Comparison of ENCODE assay signal across 7 cellular contexts in genomic region chr11:72684236-72684912, GRCh38.
DNase-seq lines count a peak whose midpoint lies in the region; ATAC-seq and TF ChIP-seq lines count a peak whose summit lies in the region.

No MANE protein-coding gene starts in this region.

- ATAC-seq in GM21825 (IDR thresholded peaks at IDR 0.05; ENCODE audit: unreplicated experiment): no peak

- peak in 55 of 76 experiments; percentile 5 to 64 (median 34) for DNase-seq in HUDEP-2 (lab: John Stamatoyannopoulos, UW; ENCODE audit: unreplicated experiment in 76 of 76)
- DNase-seq in T1000 (lab: John Stamatoyannopoulos, UW): peak; percentile 23
- peak; percentile 57 for DNase-seq in brain microvascular endothelial cell
- DNase-seq in stimulated activated CD4-positive, alpha-beta T cell treated with anti-CD3 and anti-CD28 coated beads, TNF-alpha, amount 100 ng/mL, for 4 hours (ENCODE audit: low read depth in 3 of 3): peak in 2 of 3 experiments; percentile 12 to 18

- in situ Hi-C loops in brain microvascular endothelial cell (cut with HindIII; ENCODE audit: low pct_ligation_motif_present, low sequenced_read_pairs): no loop called here

- H3K27ac ChIP-seq in brain microvascular endothelial cell (no peak overlapping the region), layer of hippocampus (ENCODE audit: low read depth, low read length) (peak overlapping the region; percentile 12)

- H3K27me3 ChIP-seq in brain microvascular endothelial cell (replicated peaks): peaks cover 7% of the 10 kb centered on the region
- no peaks in the 10 kb centered on the region for H3K27me3 ChIP-seq in layer of hippocampus (ENCODE audit: control insufficient read depth, insufficient read depth, low read length)

- H3K36me3 ChIP-seq in brain microvascular endothelial cell (replicated peaks): peaks cover 4% of the 10 kb centered on the region

- peak; percentile 76 for TF ChIP-seq CTCF in GM12873 (IDR thresholded peaks at IDR 0.05; ENCODE audit: insufficient read depth, low read depth, low read length, missing control alignments)
- TF ChIP-seq CTCF in brain microvascular endothelial cell (IDR thresholded peaks at IDR 0.05; ENCODE audit: low read depth, low read length, missing control alignments): peak; percentile 88

- H3K4me3 ChIP-seq in brain microvascular endothelial cell (ENCODE audit: low read depth, low read length): no peak overlapping the region
